ENCODE assay signal across 1 cellular context in the genomic region with DNA sequence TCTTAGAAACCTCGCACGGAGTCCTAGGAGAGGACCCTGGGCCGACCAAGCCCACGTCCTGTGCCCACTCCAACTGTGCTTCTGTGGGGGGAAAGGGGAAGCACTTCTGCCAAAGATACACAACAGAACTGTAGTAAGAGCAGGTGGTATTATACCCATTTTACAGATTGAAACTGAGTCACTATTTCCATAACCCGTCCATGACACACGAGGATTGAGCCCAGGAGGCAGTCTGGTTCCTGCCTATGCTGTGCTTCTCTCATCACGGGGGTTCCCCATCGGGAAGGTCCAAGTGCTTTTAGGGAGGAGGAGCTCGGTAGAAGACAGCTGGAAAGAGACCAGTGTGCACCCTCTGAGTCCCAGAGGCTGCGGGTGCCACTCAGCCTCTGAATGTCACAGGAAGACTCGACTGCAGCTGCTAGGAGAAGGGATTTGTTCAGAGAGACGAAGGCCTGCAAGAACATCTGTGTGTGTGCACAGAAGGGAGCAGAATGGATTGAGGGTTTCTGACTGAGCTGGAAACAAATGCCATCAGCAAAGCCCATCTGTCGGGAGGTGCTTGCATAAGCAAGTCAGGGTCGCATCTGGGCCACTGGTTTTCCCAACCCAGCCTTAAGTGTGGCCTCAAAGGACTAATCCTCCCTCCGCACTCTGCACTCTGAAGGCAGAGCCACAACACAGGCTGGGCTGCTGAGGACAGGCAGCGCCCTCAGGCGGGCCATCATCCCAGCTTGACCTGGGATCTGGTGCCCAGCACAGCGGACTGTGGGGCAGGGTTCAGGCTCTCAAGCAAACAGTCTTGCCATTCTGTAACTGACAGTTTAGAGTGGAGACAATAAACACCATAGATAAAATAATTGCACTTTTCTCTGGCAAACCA.
TF ChIP-seq lines count a peak whose summit lies in the region.

No MANE protein-coding gene starts in this region.

TF ChIP-seq in H1, 55 proteins besides CTCF, POLR2A, EP300 and RAD21 (continued from another document):
- peak; percentile 35; the same call in 1 of the 2 replicates for TF ChIP-seq GABPA (IDR thresholded peaks at IDR 0.05; ENCODE audit: borderline replicate concordance, insufficient read depth, low read length)
- no peak for TF ChIP-seq NRF1 (IDR thresholded peaks at IDR 0.05; ENCODE audit: low read depth, low read length)
- TF ChIP-seq TAF1 (IDR thresholded peaks at IDR 0.05; ENCODE audit: low read depth, low read length), result 0 out of 2 replicates have a peak, but pooled peaks have one; percentile 16
- no peak for TF ChIP-seq SIN3A (conservative IDR thresholded peaks at IDR 0.05 in 1 of 2, IDR thresholded peaks at IDR 0.05 in 1 of 2; ENCODE audit: low read depth in 1 of 2, low read length in 2 of 2)
- TF ChIP-seq, protein P1, sequence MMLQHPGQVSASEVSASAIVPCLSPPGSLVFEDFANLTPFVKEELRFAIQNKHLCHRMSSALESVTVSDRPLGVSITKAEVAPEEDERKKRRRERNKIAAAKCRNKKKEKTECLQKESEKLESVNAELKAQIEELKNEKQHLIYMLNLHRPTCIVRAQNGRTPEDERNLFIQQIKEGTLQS (IDR thresholded peaks at IDR 0.05; ENCODE audit: insufficient read depth, low read depth, low read length), result no peak
